9 cellular contexts compared by ENCODE assay signal in genomic region chr9:109329274-109330258, GRCh38. TPM values are rescaled to one million over a fixed set of nuclear protein-coding genes. Genes with fewer than 3 reads are reported as not detected.
A peak's percentile ranks its signal among the peaks of the same experiment; 100 is the strongest.
DNase-seq lines count a peak whose midpoint lies in the region; ATAC-seq and TF ChIP-seq lines count a peak whose summit lies in the region.
"Had no signal": no experiment of that assay in that cellular context is flagged by ENCODE, and none has a peak within 500 bp of the region (broad histone marks: within the 10 kb centered on the region; RNA-seq: fewer than 3 reads in every experiment).

No MANE protein-coding gene starts in this region.

- peaks cover 7 to 41% of the 10 kb centered on the region in 2 donors for H3K27me3 Mint-ChIP-seq in natural killer cell (ENCODE audit: low read depth in 2 of 2)

- no peaks in the 10 kb centered on the region for H3K9me3 Mint-ChIP-seq in natural killer cell

- H3K4me3 Mint-ChIP-seq in natural killer cell, result no peak overlapping the region

- CTCF ChIA-PET in Panc1 (lab: Charles Lee), result interaction anchor here (0.6 kb wide), 2 partner anchors 123 to 140 kb away, joined by 5 to 8 read pairs; no protein-coding TSS in a partner anchor

- TF ChIP-seq POLR2A in gastroesophageal sphincter (IDR thresholded peaks at IDR 0.05), result no peak

- TF ChIP-seq EP300 in gastroesophageal sphincter (IDR thresholded peaks at IDR 0.05), result no peak

- no peak overlapping the region for H3K27ac Mint-ChIP-seq in natural killer cell

- no peaks in the 10 kb centered on the region for H3K9me3 ChIP-seq in Panc1 (ENCODE audit: control insufficient read depth, insufficient read depth, low read depth, low read length)
- no peaks in the 10 kb centered on the region for H3K9me3 ChIP-seq in gastroesophageal sphincter
- no peaks in the 10 kb centered on the region for H3K9me3 ChIP-seq in psoas muscle

- WGBS in gastroesophageal sphincter (ENCODE audit: low coverage in 1 of 2), 2 donors, result 41 to 56% methylated on average over 8 to 16 of the region's 21 CpGs
- WGBS in psoas muscle, 3 donors, result 35 to 48% (median 35%) methylated on average over 19 to 21 of the region's 21 CpGs

- peak; percentile 53 for DNase-seq in EL
- no peak for DNase-seq in Panc1 (ENCODE audit: low read depth, low spot score)
- DNase-seq in psoas muscle, result peak; percentile 52 to 66
- no peak for DNase-seq in NCI-H774 (lab: John Stamatoyannopoulos, UW)
- DNase-seq in natural killer cell, result no peak
- no peak for DNase-seq in NCI-H1694 treated with DMSO at 0.1 percent for 48 hours (lab: John Stamatoyannopoulos, UW)
- DNase-seq: WERI-Rb-1 had no signal

- peak; percentile 78 for ATAC-seq in Panc1
- ATAC-seq in gastroesophageal sphincter, result peak; percentile 84
- peak; percentile 61 to 89 (median 79) for ATAC-seq in psoas muscle
- ATAC-seq in GM21515 (IDR thresholded peaks at IDR 0.05; ENCODE audit: unreplicated experiment), result no peak
- ATAC-seq in natural killer cell, result no peak

- H3K27me3 ChIP-seq in Panc1 (ENCODE audit: control insufficient read depth, insufficient read depth, low read length), result no peaks in the 10 kb centered on the region
- H3K27me3 ChIP-seq in gastroesophageal sphincter, result no peaks in the 10 kb centered on the region
- H3K27me3 ChIP-seq in psoas muscle (ENCODE audit: insufficient read depth in 3 of 3, low read length in 2 of 3), result peaks cover 0 to 4% (median 0%) of the 10 kb centered on the region in 3 donors

- POLR2A ChIA-PET in Panc1 (lab: Charles Lee), result no interaction called here

- no peak for TF ChIP-seq CTCF in Panc1 (IDR thresholded peaks at IDR 0.05)
- TF ChIP-seq CTCF in gastroesophageal sphincter (IDR thresholded peaks at IDR 0.05), result no peak
- TF ChIP-seq CTCF in psoas muscle (IDR thresholded peaks at IDR 0.05), result no peak
- TF ChIP-seq CTCF in natural killer cell (IDR thresholded peaks at IDR 0.05), result no peak

- H3K4me1 Mint-ChIP-seq in natural killer cell, result no peaks in the 10 kb centered on the region

- H3K27ac ChIP-seq in Panc1 (ENCODE audit: low read length) (no peak overlapping the region), gastroesophageal sphincter (no peak overlapping the region), psoas muscle (no peak overlapping the region)
- H3K27ac ChIP-seq: WERI-Rb-1 had no signal

- in situ Hi-C loops in Panc1 (cut with HindIII; ENCODE audit: low pct_unique_long_range_greater_than_20kb, low sequenced_read_pairs), result no loop called here

- no TSS peak for BruUV-seq in Panc1 (replicated peaks; lab: Mats Ljungman, UMichigan)

- H3K4me3 ChIP-seq in Panc1 (ENCODE audit: low read depth in 2 of 2, low read length in 2 of 2) (no peak overlapping the region), gastroesophageal sphincter (peak overlapping the region in 1 of 2 donors; percentile 5), psoas muscle (no peak overlapping the region)

- no peaks in the 10 kb centered on the region for H3K36me3 Mint-ChIP-seq in natural killer cell

- H3K36me3 ChIP-seq in Panc1 (ENCODE audit: control insufficient read depth, insufficient read depth, low read length) (no peaks in the 10 kb centered on the region), gastroesophageal sphincter (no peaks in the 10 kb centered on the region), psoas muscle (ENCODE audit: insufficient read depth in 1 of 2, low read depth in 1 of 2) (no peaks in the 10 kb centered on the region)
- H3K36me3 ChIP-seq: WERI-Rb-1 had no signal

- no peaks in the 10 kb centered on the region for H3K4me1 ChIP-seq in Panc1 (ENCODE audit: control insufficient read depth, insufficient read depth, low read length)
- peaks cover 0 to 11% (median 0%) of the 10 kb centered on the region in 3 donors for H3K4me1 ChIP-seq in gastroesophageal sphincter
- H3K4me1 ChIP-seq in psoas muscle, result no peaks in the 10 kb centered on the region

- intact Hi-C loops in Panc1 (cut with micrococcal nuclease; ENCODE audit: unreplicated experiment), result no loop called here
- intact Hi-C loops in psoas muscle (cut with DNase I), result no loop called here
- intact Hi-C loops in natural killer cell (cut with micrococcal nuclease), result no loop called here

RNA-seq across cellular contexts. Expression of gene EPB41L4B, which starts 8.7 kb away (rescaled TPM):
- total RNA-seq in Panc1 (2021; ENCODE audit: unreplicated experiment), result 27.8 TPM
- polyA plus RNA-seq in Panc1 (2012; ENCODE audit: insufficient read length), result 20.2 TPM
- total RNA-seq in gastroesophageal sphincter, result 1 to 10 TPM in 3 of 4 donors, not detected in 1; 1.2 to 1.7 (median 1.4) TPM
- 1 to 10 TPM in 3 of 4 donors, under 1 TPM in 1; 0.54 to 4.6 (median 1.7) TPM for total RNA-seq in psoas muscle
- polyA plus RNA-seq in psoas muscle, result 1 to 10 TPM in 2 of 3 donors, under 1 TPM in 1; 0.33 to 2.6 (median 1.8) TPM
- total RNA-seq in natural killer cell, result not detected

Comparison
In these comparisons a context has a peak if more than half of its experiments do, and no peak if none do; other contexts are left out.
1. DNase-seq: peak in EL (single experiment) and psoas muscle (2 of 2); none in Panc1 (single experiment), NCI-H774 (single experiment), natural killer cell (single experiment) and NCI-H1694 treated with DMSO at 0.1 percent for 48 hours (single experiment).
2. ATAC-seq: peak in Panc1 (single experiment), gastroesophageal sphincter (single experiment) and psoas muscle (4 of 4); none in GM21515 (single experiment) and natural killer cell (0 of 3).